17 cellular contexts compared by ENCODE assay signal in genomic region chr10:70978181-70978580, GRCh38.
DNase-seq lines count a peak whose midpoint lies in the region; ATAC-seq and TF ChIP-seq lines count a peak whose summit lies in the region.
"Had no signal": no experiment of that assay in that cellular context is flagged by ENCODE, and none has a peak within 500 bp of the region (broad histone marks: within the 10 kb centered on the region; RNA-seq: fewer than 3 reads in every experiment).

No MANE protein-coding gene starts in this region.

- H3K9me3 ChIP-seq in neuronal stem cell (replicated peaks in 1 of 2; ENCODE audit: control insufficient read depth in 2 of 2, insufficient read depth in 1 of 2, low read depth in 1 of 2, low read length in 2 of 2) (no peaks in the 10 kb centered on the region), upper lobe of right lung (no peaks in the 10 kb centered on the region)
- H3K9me3 ChIP-seq: A549 had no signal

- no peak overlapping the region for H3K4me2 ChIP-seq in neuronal stem cell (ENCODE audit: insufficient read depth, low read length, poor library complexity, severe bottlenecking)
- H3K4me2 ChIP-seq: A549; BLaER1 treated with 17β-estradiol and CSF1 and Interleukin-3, amounts not matched to agents 10 nM and 100 nM had no signal

- H3K27ac ChIP-seq in neuronal stem cell (replicated peaks; ENCODE audit: low read length) (no peak overlapping the region), upper lobe of right lung (no peak overlapping the region)
- H3K27ac ChIP-seq: 22Rv1; A549; BLaER1 treated with 17β-estradiol and CSF1 and Interleukin-3, amounts not matched to agents 10 nM and 100 nM; C4-2B had no signal

- H3K14ac ChIP-seq in neuronal stem cell (ENCODE audit: low read length): no peak overlapping the region

- no peak overlapping the region for H2AFZ ChIP-seq in neuronal stem cell (ENCODE audit: low read length)

- no peak overlapping the region for H4K8ac ChIP-seq in neuronal stem cell (ENCODE audit: low read depth, low read length)

- H3K4me1 ChIP-seq in neuronal stem cell (ENCODE audit: control insufficient read depth in 2 of 2, insufficient read depth in 1 of 2, low read depth in 1 of 2, low read length in 2 of 2) (peaks cover 0 to 2% of the 10 kb centered on the region in 2 donors), upper lobe of right lung (no peaks in the 10 kb centered on the region)

- H3K9me3 Mint-ChIP-seq in chondrocyte (ENCODE audit: low read depth) (peaks cover 3% of the 10 kb centered on the region), type B pancreatic cell (peaks cover 4% of the 10 kb centered on the region)
- H3K9me3 Mint-ChIP-seq: CD4-positive, alpha-beta T cell; CD8-positive, alpha-beta T cell had no signal

- H3K27me3 Mint-ChIP-seq in chondrocyte (ENCODE audit: low read depth): peaks cover 48% of the 10 kb centered on the region
- peaks cover 25% of the 10 kb centered on the region for H3K27me3 Mint-ChIP-seq in type B pancreatic cell

- H3K23ac ChIP-seq in neuronal stem cell (ENCODE audit: low read depth, low read length, poor library complexity): no peak overlapping the region

- no peak overlapping the region for H3K4ac ChIP-seq in neuronal stem cell (ENCODE audit: low read length)

- no peak for ATAC-seq in upper lobe of right lung
- ATAC-seq: A549; CD8-positive, alpha-beta T cell had no signal

- H3K9ac ChIP-seq in neuronal stem cell (ENCODE audit: low read depth, low read length, poor library complexity): no peak overlapping the region
- H3K9ac ChIP-seq: BLaER1 treated with 17β-estradiol and CSF1 and Interleukin-3, amounts not matched to agents 10 nM and 100 nM had no signal

- DNase-seq in chondrocyte (ENCODE audit: low spot score) (peak; percentile 61), neuronal stem cell (ENCODE audit: low spot score) (no peak), upper lobe of right lung (peak; percentile 21), putamen (ENCODE audit: low spot score) (no peak), type B pancreatic cell (ENCODE audit: extremely low spot score, unreplicated experiment) (no peak)
- DNase-seq: AML-193; Caco-2; Calu3; CD4-positive, alpha-beta T cell; CD8-positive, alpha-beta T cell; DMS79 treated with DMSO at 0.1 percent for 48 hours; GF-D8 had no signal

- no peak overlapping the region for H2BK12ac ChIP-seq in neuronal stem cell (ENCODE audit: low read length)

- H3K36me3 ChIP-seq in neuronal stem cell (replicated peaks in 1 of 2; ENCODE audit: control insufficient read depth in 2 of 2, insufficient read depth in 2 of 2, low read length in 2 of 2) (no peaks in the 10 kb centered on the region), upper lobe of right lung (no peaks in the 10 kb centered on the region)
- H3K36me3 ChIP-seq: BLaER1 treated with 17β-estradiol and CSF1 and Interleukin-3, amounts not matched to agents 10 nM and 100 nM had no signal

- H2BK120ac ChIP-seq in neuronal stem cell (ENCODE audit: low read depth, low read length): no peak overlapping the region

- no peak overlapping the region for H4K91ac ChIP-seq in neuronal stem cell (ENCODE audit: low read depth, low read length, poor library complexity)

- H2AK5ac ChIP-seq in neuronal stem cell (ENCODE audit: low read depth, low read length): peak overlapping the region; percentile 6

- H3K36me3 Mint-ChIP-seq in chondrocyte (ENCODE audit: low read depth) (peaks cover 6% of the 10 kb centered on the region), type B pancreatic cell (no peaks in the 10 kb centered on the region)
- H3K36me3 Mint-ChIP-seq: CD8-positive, alpha-beta T cell had no signal

- H2BK5ac ChIP-seq in neuronal stem cell (ENCODE audit: low read length): no peak overlapping the region

- H3K79me1 ChIP-seq in neuronal stem cell (ENCODE audit: low read depth, low read length): no peaks in the 10 kb centered on the region

- TF ChIP-seq CTCF in chondrocyte (IDR thresholded peaks at IDR 0.05) (no peak), upper lobe of right lung (IDR thresholded peaks at IDR 0.05) (no peak), type B pancreatic cell (conservative IDR thresholded peaks at IDR 0.05) (no peak)

- H3K4me1 Mint-ChIP-seq in chondrocyte (ENCODE audit: low read depth): no peaks in the 10 kb centered on the region
- H3K4me1 Mint-ChIP-seq in type B pancreatic cell (ENCODE audit: unreplicated experiment): peaks cover 4% of the 10 kb centered on the region

- intact Hi-C loops in upper lobe of right lung (cut with DNase I): no loop called here

- H3K4me3 Mint-ChIP-seq in chondrocyte (ENCODE audit: unreplicated experiment) (no peak overlapping the region), type B pancreatic cell (no peak overlapping the region)
- H3K4me3 Mint-ChIP-seq: B cell; CD4-positive, alpha-beta T cell; CD8-positive, alpha-beta T cell had no signal

- no peak overlapping the region for H3K18ac ChIP-seq in neuronal stem cell (ENCODE audit: low read length)

- no peak overlapping the region for H2BK15ac ChIP-seq in neuronal stem cell (ENCODE audit: low read length)

- no peak overlapping the region for H3K27ac Mint-ChIP-seq in chondrocyte (ENCODE audit: unreplicated experiment)
- no peak overlapping the region for H3K27ac Mint-ChIP-seq in type B pancreatic cell
- H3K27ac Mint-ChIP-seq: B cell; CD4-positive, alpha-beta T cell; CD8-positive, alpha-beta T cell had no signal

- H3K4me3 ChIP-seq in neuronal stem cell (ENCODE audit: low read length in 2 of 2): no peak overlapping the region
- no peak overlapping the region for H3K4me3 ChIP-seq in upper lobe of right lung
- H3K4me3 ChIP-seq: A549; BLaER1 treated with 17β-estradiol and CSF1 and Interleukin-3, amounts not matched to agents 10 nM and 100 nM had no signal

- H3K27me3 ChIP-seq in neuronal stem cell (ENCODE audit: control insufficient read depth in 3 of 3, insufficient read depth in 3 of 3, low read depth in 1 of 3, low read length in 3 of 3) (no peaks in the 10 kb centered on the region), upper lobe of right lung (no peaks in the 10 kb centered on the region)
- H3K27me3 ChIP-seq: BLaER1 treated with 17β-estradiol and CSF1 and Interleukin-3, amounts not matched to agents 10 nM and 100 nM had no signal

- no CpG with 5 or more reads among the region's 6 CpGs for WGBS in neuronal stem cell (ENCODE audit: extremely low coverage in 2 of 2, insufficient read length in 2 of 2, insufficient replicate concordance in 1 of 2), 2 donors

Comparison
In these comparisons a context has a peak if more than half of its experiments do, and no peak if none do; other contexts are left out.
1. DNase-seq: peak in chondrocyte (single experiment) and upper lobe of right lung (single experiment); none in neuronal stem cell (single experiment), putamen (single experiment) and type B pancreatic cell (single experiment).